In genomic region chr1:83860506-83861221, GRCh38 we compare ENCODE assay signal across 8 cellular contexts.
A peak's percentile ranks its signal among the peaks of the same experiment; 100 is the strongest.
DNase-seq lines count a peak whose midpoint lies in the region; ATAC-seq and TF ChIP-seq lines count a peak whose summit lies in the region.

No MANE protein-coding gene starts in this region.

- H3K27ac ChIP-seq in ascending aorta (peak overlapping the region; percentile 48 to 81), sigmoid colon (peak overlapping the region in 1 of 4 donors; percentile 40)

- DNase-seq in AG20443 (ENCODE audit: low spot score), result peak; percentile 11
- DNase-seq in T-helper 1 cell, result peak; percentile 44 to 67 (median 55)
- DNase-seq in ascending aorta (ENCODE audit: low spot score in 2 of 2), result peak; percentile 24 to 83
- peak; percentile 77 for DNase-seq in sigmoid colon
- DNase-seq in hepatic stellate cell (ENCODE audit: low spot score), result no peak

- H3K36me3 ChIP-seq in ascending aorta (no peaks in the 10 kb centered on the region), sigmoid colon (no peaks in the 10 kb centered on the region)

- TF ChIP-seq CTCF in ascending aorta (IDR thresholded peaks at IDR 0.05), result peak; percentile 63 to 82 (median 70)
- TF ChIP-seq CTCF in sigmoid colon (IDR thresholded peaks at IDR 0.05), result peak in 3 of 4 experiments; percentile 20 to 44 (median 41)

- TF ChIP-seq POLR2A in sigmoid colon (IDR thresholded peaks at IDR 0.05), result no peak

- H3K4me1 ChIP-seq in ascending aorta (no peaks in the 10 kb centered on the region), sigmoid colon (peaks cover 0 to 9% (median 2%) of the 10 kb centered on the region in 4 donors)

- H3K9me3 ChIP-seq in ascending aorta (no peaks in the 10 kb centered on the region), sigmoid colon (no peaks in the 10 kb centered on the region)

- intact Hi-C loops in ascending aorta (cut with DNase I) (no loop called here), sigmoid colon (cut with DNase I) (no loop called here)

- TF ChIP-seq EP300 in sigmoid colon (IDR thresholded peaks at IDR 0.05), result no peak

- peak overlapping the region; percentile 60 to 76 for H3K4me3 ChIP-seq in ascending aorta
- peak overlapping the region; percentile 31 for H3K4me3 ChIP-seq in iPS-11a (ENCODE audit: low read depth, low read length)
- H3K4me3 ChIP-seq in sigmoid colon, result peak overlapping the region; percentile 8 to 53 (median 44)

- WGBS in sigmoid colon, 2 donors, result 9 to 13% methylated on average over 53 of the region's 53 CpGs

- no peaks in the 10 kb centered on the region for H3K27me3 ChIP-seq in ascending aorta
- peaks cover 0 to 7% (median 0%) of the 10 kb centered on the region in 3 donors for H3K27me3 ChIP-seq in sigmoid colon

- ATAC-seq in GM19324 (IDR thresholded peaks at IDR 0.05; ENCODE audit: low FRiP score, unreplicated experiment) (peak; percentile 93), HG03469 (IDR thresholded peaks at IDR 0.05; ENCODE audit: unreplicated experiment) (peak; percentile 91)
